2 cellular contexts compared by ENCODE assay signal in the genomic region with DNA sequence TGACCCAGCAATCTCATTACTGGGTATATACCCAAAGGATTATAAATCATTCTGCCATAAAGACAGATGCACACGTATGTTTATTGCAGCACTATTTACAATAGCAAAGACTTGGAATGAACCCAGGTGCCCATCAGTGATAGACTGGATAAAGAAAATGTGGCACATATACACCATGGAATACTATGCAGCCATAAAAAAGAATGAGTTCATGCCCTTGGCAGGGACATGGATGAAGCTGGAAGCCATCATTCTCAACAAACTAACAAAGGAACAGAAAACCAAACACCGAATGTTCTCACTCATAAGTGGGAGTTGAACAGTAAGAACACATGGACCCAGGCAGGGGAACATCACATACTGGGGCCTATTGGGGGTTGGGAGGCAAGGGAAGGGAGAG.
TF ChIP-seq lines count a peak whose summit lies in the region.

No MANE protein-coding gene starts in this region.

TF ChIP-seq in HEK293, 187 proteins besides CTCF, POLR2A, EP300 and RAD21:
- TF ChIP-seq, protein P1, sequence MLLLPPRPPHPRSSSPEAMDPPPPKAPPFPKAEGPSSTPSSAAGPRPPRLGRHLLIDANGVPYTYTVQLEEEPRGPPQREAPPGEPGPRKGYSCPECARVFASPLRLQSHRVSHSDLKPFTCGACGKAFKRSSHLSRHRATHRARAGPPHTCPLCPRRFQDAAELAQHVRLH (tag by site-specific recombination; IDR thresholded peaks at IDR 0.05), result 0 out of 2 replicates have a peak, but pooled peaks have one; percentile 37
- peak; percentile 86 for TF ChIP-seq ZNF146 (tag by site-specific recombination; IDR thresholded peaks at IDR 0.05)

TF ChIP-seq in K562, 482 proteins besides CTCF, POLR2A, EP300 and RAD21:
- TF ChIP-seq KDM1A (IDR thresholded peaks at IDR 0.05) (peak; percentile 33 to 45; a peak in 2 of 4 replicates), ZNF146 (CRISPR knock-in tag; IDR thresholded peaks at IDR 0.05; ENCODE audit: unreplicated experiment) (peak; percentile 91), BCOR (IDR thresholded peaks at IDR 0.05) (0 out of 2 replicates have a peak, but pooled peaks have one; percentile 9)
